ENCODE assay signal across 1 cellular context in the genomic region with DNA sequence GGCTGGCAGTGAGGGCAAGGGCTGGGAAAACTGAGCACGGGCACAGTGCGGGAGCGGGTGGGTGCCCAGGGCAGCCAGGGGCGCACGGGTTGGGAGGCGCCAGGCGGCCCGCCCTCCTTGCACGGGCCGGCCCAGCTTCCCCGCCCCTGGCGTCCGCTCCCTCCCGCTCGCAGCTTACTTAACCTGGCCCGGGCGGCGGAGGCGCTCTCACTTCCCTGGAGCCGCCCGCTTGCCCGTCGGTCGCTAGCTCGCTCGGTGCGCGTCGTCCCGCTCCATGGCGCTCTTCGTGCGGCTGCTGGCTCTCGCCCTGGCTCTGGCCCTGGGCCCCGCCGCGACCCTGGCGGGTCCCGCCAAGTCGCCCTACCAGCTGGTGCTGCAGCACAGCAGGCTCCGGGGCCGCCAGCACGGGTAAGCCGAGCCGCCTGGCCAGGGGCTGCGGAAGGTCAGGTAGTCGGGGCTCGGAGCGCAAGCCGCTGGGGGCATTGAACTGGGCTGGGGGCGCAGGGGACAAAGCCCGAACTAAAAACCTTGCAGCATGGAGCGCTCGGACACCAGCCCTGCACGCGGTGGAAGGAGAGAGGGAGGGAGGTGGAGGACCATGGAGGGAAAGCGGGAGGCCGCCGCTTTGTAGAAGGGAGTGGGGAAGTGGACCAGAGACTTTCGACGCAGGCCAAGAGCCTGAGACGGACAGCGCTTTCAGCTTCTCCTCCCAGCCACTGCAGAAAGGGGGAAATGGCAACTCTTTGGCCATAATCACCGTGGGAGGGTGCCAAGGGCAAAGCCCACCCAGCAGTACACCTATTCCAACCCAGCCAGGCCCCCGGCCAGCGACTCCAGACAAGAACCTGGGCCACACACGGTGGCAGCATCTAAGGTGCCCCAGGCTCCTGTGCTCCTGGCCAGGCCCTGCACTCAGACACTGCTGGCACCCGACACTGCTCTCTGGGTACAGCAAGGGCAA.
TF ChIP-seq lines count a peak whose summit lies in the region.

TSS of gene TGFBI (plus strand) at position 207 of the 961 bp plus-strand sequence. CDS start at position 275, 68 bp downstream.

TF ChIP-seq in HepG2, 621 proteins besides CTCF, POLR2A, EP300 and RAD21 (continued from another document and continues in another):
- TF ChIP-seq, protein P1, sequence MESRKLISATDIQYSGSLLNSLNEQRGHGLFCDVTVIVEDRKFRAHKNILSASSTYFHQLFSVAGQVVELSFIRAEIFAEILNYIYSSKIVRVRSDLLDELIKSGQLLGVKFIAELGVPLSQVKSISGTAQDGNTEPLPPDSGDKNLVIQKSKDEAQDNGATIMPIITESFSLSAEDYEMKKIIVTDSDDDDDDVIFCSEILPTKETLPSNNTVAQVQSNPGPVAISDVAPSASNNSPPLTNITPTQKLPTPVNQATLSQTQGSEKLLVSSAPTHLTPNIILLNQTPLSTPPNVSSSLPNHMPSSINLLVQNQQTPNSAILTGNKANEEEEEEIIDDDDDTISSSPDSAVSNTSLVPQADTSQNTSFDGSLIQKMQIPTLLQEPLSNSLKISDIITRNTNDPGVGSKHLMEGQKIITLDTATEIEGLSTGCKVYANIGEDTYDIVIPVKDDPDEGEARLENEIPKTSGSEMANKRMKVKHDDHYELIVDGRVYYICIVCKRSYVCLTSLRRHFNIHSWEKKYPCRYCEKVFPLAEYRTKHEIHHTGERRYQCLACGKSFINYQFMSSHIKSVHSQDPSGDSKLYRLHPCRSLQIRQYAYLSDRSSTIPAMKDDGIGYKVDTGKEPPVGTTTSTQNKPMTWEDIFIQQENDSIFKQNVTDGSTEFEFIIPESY (CRISPR knock-in tag; IDR thresholded peaks at IDR 0.05) = no peak
- TF ChIP-seq HES4 (CRISPR knock-in tag; IDR thresholded peaks at IDR 0.05; ENCODE audit: borderline replicate concordance) = no peak
- no peak for TF ChIP-seq ARNT (IDR thresholded peaks at IDR 0.05)
- TF ChIP-seq, protein P2, sequence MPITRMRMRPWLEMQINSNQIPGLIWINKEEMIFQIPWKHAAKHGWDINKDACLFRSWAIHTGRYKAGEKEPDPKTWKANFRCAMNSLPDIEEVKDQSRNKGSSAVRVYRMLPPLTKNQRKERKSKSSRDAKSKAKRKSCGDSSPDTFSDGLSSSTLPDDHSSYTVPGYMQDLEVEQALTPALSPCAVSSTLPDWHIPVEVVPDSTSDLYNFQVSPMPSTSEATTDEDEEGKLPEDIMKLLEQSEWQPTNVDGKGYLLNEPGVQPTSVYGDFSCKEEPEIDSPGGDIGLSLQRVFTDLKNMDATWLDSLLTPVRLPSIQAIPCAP (CRISPR knock-in tag; IDR thresholded peaks at IDR 0.05; ENCODE audit: low read depth) = no peak
- TF ChIP-seq MAZ (IDR thresholded peaks at IDR 0.05; ENCODE audit: borderline replicate concordance, low read depth, low read length) = no peak; the same call in 1 of the 2 replicates
- peak; percentile 86 for TF ChIP-seq MAZ (CRISPR knock-in tag; IDR thresholded peaks at IDR 0.05; ENCODE audit: low read depth)
- 0 out of 2 replicates have a peak, but pooled peaks have one; percentile 63 for TF ChIP-seq ZNF570 (CRISPR knock-in tag; IDR thresholded peaks at IDR 0.05; ENCODE audit: borderline replicate concordance)
- TF ChIP-seq ZNF224 (CRISPR knock-in tag; IDR thresholded peaks at IDR 0.05) = 0 out of 2 replicates have a peak, but pooled peaks have one; percentile 30
- no peak for TF ChIP-seq ZNF552 (CRISPR knock-in tag; IDR thresholded peaks at IDR 0.05; ENCODE audit: borderline replicate concordance)
- peak; percentile 95; the same call in 1 of the 2 replicates for TF ChIP-seq ZNF704 (CRISPR knock-in tag; IDR thresholded peaks at IDR 0.05; ENCODE audit: borderline replicate concordance)
- no peak for TF ChIP-seq ZNF513 (CRISPR knock-in tag; conservative IDR thresholded peaks at IDR 0.05)
- TF ChIP-seq TRIM24 (CRISPR knock-in tag; IDR thresholded peaks at IDR 0.05) = 0 out of 2 replicates have a peak, but pooled peaks have one; percentile 45
- TF ChIP-seq ZSCAN9 (CRISPR knock-in tag; IDR thresholded peaks at IDR 0.05; ENCODE audit: borderline replicate concordance) = no peak
- no peak for TF ChIP-seq ZNF713 (CRISPR knock-in tag; IDR thresholded peaks at IDR 0.05)
- TF ChIP-seq, protein P3, sequence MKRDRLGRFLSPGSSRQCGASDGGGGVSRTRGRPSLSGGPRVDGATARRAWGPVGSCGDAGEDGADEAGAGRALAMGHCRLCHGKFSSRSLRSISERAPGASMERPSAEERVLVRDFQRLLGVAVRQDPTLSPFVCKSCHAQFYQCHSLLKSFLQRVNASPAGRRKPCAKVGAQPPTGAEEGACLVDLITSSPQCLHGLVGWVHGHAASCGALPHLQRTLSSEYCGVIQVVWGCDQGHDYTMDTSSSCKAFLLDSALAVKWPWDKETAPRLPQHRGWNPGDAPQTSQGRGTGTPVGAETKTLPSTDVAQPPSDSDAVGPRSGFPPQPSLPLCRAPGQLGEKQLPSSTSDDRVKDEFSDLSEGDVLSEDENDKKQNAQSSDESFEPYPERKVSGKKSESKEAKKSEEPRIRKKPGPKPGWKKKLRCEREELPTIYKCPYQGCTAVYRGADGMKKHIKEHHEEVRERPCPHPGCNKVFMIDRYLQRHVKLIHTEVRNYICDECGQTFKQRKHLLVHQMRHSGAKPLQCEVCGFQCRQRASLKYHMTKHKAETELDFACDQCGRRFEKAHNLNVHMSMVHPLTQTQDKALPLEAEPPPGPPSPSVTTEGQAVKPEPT (CRISPR knock-in tag; IDR thresholded peaks at IDR 0.05; ENCODE audit: low read depth) = peak; percentile 90; the same call in 1 of the 2 replicates
- TF ChIP-seq, protein P4, sequence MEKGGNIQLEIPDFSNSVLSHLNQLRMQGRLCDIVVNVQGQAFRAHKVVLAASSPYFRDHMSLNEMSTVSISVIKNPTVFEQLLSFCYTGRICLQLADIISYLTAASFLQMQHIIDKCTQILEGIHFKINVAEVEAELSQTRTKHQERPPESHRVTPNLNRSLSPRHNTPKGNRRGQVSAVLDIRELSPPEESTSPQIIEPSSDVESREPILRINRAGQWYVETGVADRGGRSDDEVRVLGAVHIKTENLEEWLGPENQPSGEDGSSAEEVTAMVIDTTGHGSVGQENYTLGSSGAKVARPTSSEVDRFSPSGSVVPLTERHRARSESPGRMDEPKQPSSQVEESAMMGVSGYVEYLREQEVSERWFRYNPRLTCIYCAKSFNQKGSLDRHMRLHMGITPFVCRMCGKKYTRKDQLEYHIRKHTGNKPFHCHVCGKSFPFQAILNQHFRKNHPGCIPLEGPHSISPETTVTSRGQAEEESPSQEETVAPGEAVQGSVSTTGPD (CRISPR knock-in tag; IDR thresholded peaks at IDR 0.05) = no peak
- TF ChIP-seq, protein P5, sequence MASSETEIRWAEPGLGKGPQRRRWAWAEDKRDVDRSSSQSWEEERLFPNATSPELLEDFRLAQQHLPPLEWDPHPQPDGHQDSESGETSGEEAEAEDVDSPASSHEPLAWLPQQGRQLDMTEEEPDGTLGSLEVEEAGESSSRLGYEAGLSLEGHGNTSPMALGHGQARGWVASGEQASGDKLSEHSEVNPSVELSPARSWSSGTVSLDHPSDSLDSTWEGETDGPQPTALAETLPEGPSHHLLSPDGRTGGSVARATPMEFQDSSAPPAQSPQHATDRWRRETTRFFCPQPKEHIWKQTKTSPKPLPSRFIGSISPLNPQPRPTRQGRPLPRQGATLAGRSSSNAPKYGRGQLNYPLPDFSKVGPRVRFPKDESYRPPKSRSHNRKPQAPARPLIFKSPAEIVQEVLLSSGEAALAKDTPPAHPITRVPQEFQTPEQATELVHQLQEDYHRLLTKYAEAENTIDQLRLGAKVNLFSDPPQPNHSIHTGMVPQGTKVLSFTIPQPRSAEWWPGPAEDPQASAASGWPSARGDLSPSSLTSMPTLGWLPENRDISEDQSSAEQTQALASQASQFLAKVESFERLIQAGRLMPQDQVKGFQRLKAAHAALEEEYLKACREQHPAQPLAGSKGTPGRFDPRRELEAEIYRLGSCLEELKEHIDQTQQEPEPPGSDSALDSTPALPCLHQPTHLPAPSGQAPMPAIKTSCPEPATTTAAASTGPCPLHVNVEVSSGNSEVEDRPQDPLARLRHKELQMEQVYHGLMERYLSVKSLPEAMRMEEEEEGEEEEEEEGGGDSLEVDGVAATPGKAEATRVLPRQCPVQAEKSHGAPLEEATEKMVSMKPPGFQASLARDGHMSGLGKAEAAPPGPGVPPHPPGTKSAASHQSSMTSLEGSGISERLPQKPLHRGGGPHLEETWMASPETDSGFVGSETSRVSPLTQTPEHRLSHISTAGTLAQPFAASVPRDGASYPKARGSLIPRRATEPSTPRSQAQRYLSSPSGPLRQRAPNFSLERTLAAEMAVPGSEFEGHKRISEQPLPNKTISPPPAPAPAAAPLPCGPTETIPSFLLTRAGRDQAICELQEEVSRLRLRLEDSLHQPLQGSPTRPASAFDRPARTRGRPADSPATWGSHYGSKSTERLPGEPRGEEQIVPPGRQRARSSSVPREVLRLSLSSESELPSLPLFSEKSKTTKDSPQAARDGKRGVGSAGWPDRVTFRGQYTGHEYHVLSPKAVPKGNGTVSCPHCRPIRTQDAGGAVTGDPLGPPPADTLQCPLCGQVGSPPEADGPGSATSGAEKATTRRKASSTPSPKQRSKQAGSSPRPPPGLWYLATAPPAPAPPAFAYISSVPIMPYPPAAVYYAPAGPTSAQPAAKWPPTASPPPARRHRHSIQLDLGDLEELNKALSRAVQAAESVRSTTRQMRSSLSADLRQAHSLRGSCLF (CRISPR knock-in tag; IDR thresholded peaks at IDR 0.05; ENCODE audit: borderline replicate concordance) = no peak
- TF ChIP-seq PCBP2 (optimal IDR thresholded peaks at IDR 0.05; ENCODE audit: low read depth, low read length, poor library complexity, severe bottlenecking) = no peak
- peak; percentile 46; the same call in 1 of the 2 replicates for TF ChIP-seq SATB2 (CRISPR knock-in tag; IDR thresholded peaks at IDR 0.05)
- no peak for TF ChIP-seq GABPA (IDR thresholded peaks at IDR 0.05; ENCODE audit: low read depth, low read length)
- no peak for TF ChIP-seq GABPA (CRISPR knock-in tag; IDR thresholded peaks at IDR 0.05; ENCODE audit: low read depth)
- no peak for TF ChIP-seq NFE2L1 (CRISPR knock-in tag; IDR thresholded peaks at IDR 0.05; ENCODE audit: borderline replicate concordance)
- TF ChIP-seq NFYC (CRISPR knock-in tag; IDR thresholded peaks at IDR 0.05) = no peak
- no peak for TF ChIP-seq ZNF362 (CRISPR knock-in tag; IDR thresholded peaks at IDR 0.05; ENCODE audit: borderline replicate concordance)
- 0 out of 2 replicates have a peak, but pooled peaks have one; percentile 2 for TF ChIP-seq ELF1 (CRISPR knock-in tag; IDR thresholded peaks at IDR 0.05)
- TF ChIP-seq RBM39 (IDR thresholded peaks at IDR 0.05; ENCODE audit: low read depth, low read length, poor library complexity, severe bottlenecking) = peak; percentile 68
- peak; percentile 67 for TF ChIP-seq ETV6 (CRISPR knock-in tag; conservative IDR thresholded peaks at IDR 0.05)
- peak; percentile 87; the same call in 1 of the 2 replicates for TF ChIP-seq ZNF343 (CRISPR knock-in tag; IDR thresholded peaks at IDR 0.05)
- TF ChIP-seq, protein P6, sequence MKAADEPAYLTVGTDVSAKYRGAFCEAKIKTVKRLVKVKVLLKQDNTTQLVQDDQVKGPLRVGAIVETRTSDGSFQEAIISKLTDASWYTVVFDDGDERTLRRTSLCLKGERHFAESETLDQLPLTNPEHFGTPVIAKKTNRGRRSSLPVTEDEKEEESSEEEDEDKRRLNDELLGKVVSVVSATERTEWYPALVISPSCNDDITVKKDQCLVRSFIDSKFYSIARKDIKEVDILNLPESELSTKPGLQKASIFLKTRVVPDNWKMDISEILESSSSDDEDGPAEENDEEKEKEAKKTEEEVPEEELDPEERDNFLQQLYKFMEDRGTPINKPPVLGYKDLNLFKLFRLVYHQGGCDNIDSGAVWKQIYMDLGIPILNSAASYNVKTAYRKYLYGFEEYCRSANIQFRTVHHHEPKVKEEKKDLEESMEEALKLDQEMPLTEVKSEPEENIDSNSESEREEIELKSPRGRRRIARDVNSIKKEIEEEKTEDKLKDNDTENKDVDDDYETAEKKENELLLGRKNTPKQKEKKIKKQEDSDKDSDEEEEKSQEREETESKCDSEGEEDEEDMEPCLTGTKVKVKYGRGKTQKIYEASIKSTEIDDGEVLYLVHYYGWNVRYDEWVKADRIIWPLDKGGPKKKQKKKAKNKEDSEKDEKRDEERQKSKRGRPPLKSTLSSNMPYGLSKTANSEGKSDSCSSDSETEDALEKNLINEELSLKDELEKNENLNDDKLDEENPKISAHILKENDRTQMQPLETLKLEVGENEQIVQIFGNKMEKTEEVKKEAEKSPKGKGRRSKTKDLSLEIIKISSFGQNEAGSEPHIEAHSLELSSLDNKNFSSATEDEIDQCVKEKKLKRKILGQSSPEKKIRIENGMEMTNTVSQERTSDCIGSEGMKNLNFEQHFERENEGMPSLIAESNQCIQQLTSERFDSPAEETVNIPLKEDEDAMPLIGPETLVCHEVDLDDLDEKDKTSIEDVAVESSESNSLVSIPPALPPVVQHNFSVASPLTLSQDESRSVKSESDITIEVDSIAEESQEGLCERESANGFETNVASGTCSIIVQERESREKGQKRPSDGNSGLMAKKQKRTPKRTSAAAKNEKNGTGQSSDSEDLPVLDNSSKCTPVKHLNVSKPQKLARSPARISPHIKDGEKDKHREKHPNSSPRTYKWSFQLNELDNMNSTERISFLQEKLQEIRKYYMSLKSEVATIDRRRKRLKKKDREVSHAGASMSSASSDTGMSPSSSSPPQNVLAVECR (CRISPR knock-in tag; IDR thresholded peaks at IDR 0.05; ENCODE audit: borderline replicate concordance) = peak; percentile 82; the same call in 1 of the 2 replicates
- peak; percentile 65 for TF ChIP-seq ZNF263 (CRISPR knock-in tag; IDR thresholded peaks at IDR 0.05)
- TF ChIP-seq DPF2 (CRISPR knock-in tag; IDR thresholded peaks at IDR 0.05; ENCODE audit: borderline replicate concordance, low read depth) = no peak
